1 cellular context compared by ENCODE assay signal in the genomic region with DNA sequence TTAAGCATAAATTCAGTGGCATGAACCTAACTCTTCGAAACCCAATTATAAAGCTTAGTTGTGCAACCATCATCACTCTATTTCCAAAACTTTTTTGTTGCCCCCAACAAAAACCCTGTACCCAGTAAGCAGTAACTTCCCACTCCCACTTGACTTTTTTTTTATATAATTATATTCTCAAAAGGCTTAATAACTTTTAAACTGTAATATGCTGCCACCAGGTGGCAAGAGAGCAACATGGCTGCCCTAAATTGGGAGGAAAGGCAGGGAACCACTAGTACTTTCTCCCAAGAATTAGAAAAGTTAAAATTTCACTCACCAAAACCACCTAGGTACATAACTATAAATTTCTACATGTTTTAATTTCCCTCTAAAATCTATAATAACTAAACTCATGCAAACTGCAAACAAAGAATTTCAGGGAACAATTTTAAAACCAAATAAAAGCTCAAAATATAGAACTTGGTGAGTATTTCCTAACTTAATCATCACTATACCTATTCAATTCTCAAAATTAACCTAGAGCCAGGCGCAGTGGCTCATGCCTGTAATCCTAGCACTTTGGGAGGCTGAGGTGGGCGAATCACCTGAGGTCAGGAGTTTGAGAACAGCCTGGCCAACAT.
TF ChIP-seq lines count a peak whose summit lies in the region.

No MANE protein-coding gene starts in this region.

TF ChIP-seq in SK-N-SH, 30 proteins besides CTCF, POLR2A, EP300 and RAD21:
- TF ChIP-seq, protein P1, sequence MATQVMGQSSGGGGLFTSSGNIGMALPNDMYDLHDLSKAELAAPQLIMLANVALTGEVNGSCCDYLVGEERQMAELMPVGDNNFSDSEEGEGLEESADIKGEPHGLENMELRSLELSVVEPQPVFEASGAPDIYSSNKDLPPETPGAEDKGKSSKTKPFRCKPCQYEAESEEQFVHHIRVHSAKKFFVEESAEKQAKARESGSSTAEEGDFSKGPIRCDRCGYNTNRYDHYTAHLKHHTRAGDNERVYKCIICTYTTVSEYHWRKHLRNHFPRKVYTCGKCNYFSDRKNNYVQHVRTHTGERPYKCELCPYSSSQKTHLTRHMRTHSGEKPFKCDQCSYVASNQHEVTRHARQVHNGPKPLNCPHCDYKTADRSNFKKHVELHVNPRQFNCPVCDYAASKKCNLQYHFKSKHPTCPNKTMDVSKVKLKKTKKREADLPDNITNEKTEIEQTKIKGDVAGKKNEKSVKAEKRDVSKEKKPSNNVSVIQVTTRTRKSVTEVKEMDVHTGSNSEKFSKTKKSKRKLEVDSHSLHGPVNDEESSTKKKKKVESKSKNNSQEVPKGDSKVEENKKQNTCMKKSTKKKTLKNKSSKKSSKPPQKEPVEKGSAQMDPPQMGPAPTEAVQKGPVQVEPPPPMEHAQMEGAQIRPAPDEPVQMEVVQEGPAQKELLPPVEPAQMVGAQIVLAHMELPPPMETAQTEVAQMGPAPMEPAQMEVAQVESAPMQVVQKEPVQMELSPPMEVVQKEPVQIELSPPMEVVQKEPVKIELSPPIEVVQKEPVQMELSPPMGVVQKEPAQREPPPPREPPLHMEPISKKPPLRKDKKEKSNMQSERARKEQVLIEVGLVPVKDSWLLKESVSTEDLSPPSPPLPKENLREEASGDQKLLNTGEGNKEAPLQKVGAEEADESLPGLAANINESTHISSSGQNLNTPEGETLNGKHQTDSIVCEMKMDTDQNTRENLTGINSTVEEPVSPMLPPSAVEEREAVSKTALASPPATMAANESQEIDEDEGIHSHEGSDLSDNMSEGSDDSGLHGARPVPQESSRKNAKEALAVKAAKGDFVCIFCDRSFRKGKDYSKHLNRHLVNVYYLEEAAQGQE (IDR thresholded peaks at IDR 0.05; ENCODE audit: low read depth, low read length): no peak
- TF ChIP-seq CHD2 (IDR thresholded peaks at IDR 0.05; ENCODE audit: low read length, partially characterized antibody) (no peak), YY1 (IDR thresholded peaks at IDR 0.05; ENCODE audit: low read depth) (peak; percentile 32; the same call in 1 of the 2 replicates), SMC3 (IDR thresholded peaks at IDR 0.05; ENCODE audit: low read depth, low read length) (peak; percentile 74)
- TF ChIP-seq, protein P2, sequence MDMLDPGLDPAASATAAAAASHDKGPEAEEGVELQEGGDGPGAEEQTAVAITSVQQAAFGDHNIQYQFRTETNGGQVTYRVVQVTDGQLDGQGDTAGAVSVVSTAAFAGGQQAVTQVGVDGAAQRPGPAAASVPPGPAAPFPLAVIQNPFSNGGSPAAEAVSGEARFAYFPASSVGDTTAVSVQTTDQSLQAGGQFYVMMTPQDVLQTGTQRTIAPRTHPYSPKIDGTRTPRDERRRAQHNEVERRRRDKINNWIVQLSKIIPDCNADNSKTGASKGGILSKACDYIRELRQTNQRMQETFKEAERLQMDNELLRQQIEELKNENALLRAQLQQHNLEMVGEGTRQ (IDR thresholded peaks at IDR 0.05; ENCODE audit: borderline replicate concordance, low read depth, low read length): no peak
